Comparison of ENCODE assay signal across 18 cellular contexts in genomic region chr1:1091344-1092148, GRCh38. TPM values are rescaled to one million over a fixed set of nuclear protein-coding genes. Genes with fewer than 3 reads are reported as not detected.
DNase-seq lines count a peak whose midpoint lies in the region; ATAC-seq and TF ChIP-seq lines count a peak whose summit lies in the region.
"Had no signal": no experiment of that assay in that cellular context is flagged by ENCODE, and none has a peak within 500 bp of the region (broad histone marks: within the 10 kb centered on the region; RNA-seq: fewer than 3 reads in every experiment).

No MANE protein-coding gene starts in this region.

- H3K4me1 ChIP-seq in HCT116 (ENCODE audit: control insufficient read depth in 1 of 2, insufficient read depth in 2 of 2, low read length in 2 of 2) = no peaks in the 10 kb centered on the region; a peak in 1 of 4 replicates

- no peak overlapping the region for H3K27ac Mint-ChIP-seq in activated CD8-positive, alpha-beta T cell treated with anti-CD3 and anti-CD28 coated beads for 36 hours
- no peak overlapping the region for H3K27ac Mint-ChIP-seq in activated CD8-positive, alpha-beta T cell treated with anti-CD3 and anti-CD28 coated beads, Interleukin-2, amount 10 ng/mL, durations not matched to agents 7 days and 5 days
- H3K27ac Mint-ChIP-seq: naive thymus-derived CD8-positive, alpha-beta T cell had no signal

- no peaks in the 10 kb centered on the region for H3K36me3 ChIP-seq in HCT116 (ENCODE audit: control insufficient read depth in 1 of 2, insufficient read depth in 2 of 2, low read length in 2 of 2)

- POLR2A ChIA-PET in activated CD8-positive, alpha-beta T cell treated with anti-CD3 and anti-CD28 coated beads for 36 hours (lab: Charles Lee) = interaction anchor here (1.4 to 1.5 kb wide), 3 partner anchors 9 to 12 kb away, joined by 3 to 6 read pairs (median 4); no protein-coding TSS in a partner anchor
- POLR2A ChIA-PET in activated CD8-positive, alpha-beta T cell treated with anti-CD3 and anti-CD28 coated beads, Interleukin-2, amount 10 ng/mL, durations not matched to agents 7 days and 5 days (lab: Charles Lee) = no interaction called here
- POLR2A ChIA-PET in HCT116 (lab: Charles Lee) = no interaction called here

- H3K9me2 ChIP-seq in HCT116 (ENCODE audit: insufficient read depth) = no peaks in the 10 kb centered on the region

- peaks cover 7% of the 10 kb centered on the region for H3K36me3 Mint-ChIP-seq in activated CD8-positive, alpha-beta T cell treated with anti-CD3 and anti-CD28 coated beads for 36 hours (ENCODE audit: low read depth)
- H3K36me3 Mint-ChIP-seq in activated CD8-positive, alpha-beta T cell treated with anti-CD3 and anti-CD28 coated beads, Interleukin-2, amount 10 ng/mL, durations not matched to agents 7 days and 5 days (ENCODE audit: low read depth) = peaks cover 12% of the 10 kb centered on the region

- RAD21 ChIA-PET in HCT116 (lab: Charles Lee; ENCODE audit: low non-redundant PET in 1 of 2, low total read pairs in 2 of 2, uncharacterized antibody in 2 of 2, unreplicated experiment in 2 of 2) = no interaction called here

- H3K9ac ChIP-seq in HCT116 (ENCODE audit: low read length) = no peak overlapping the region

- peaks cover 2% of the 10 kb centered on the region for H3K9me3 Mint-ChIP-seq in activated CD8-positive, alpha-beta T cell treated with anti-CD3 and anti-CD28 coated beads for 36 hours
- peaks cover 4% of the 10 kb centered on the region for H3K9me3 Mint-ChIP-seq in activated CD8-positive, alpha-beta T cell treated with anti-CD3 and anti-CD28 coated beads, Interleukin-2, amount 10 ng/mL, durations not matched to agents 7 days and 5 days (ENCODE audit: insufficient read depth)

- CTCF ChIA-PET in activated CD8-positive, alpha-beta T cell treated with anti-CD3 and anti-CD28 coated beads for 36 hours (lab: Charles Lee) = no interaction called here
- CTCF ChIA-PET in activated CD8-positive, alpha-beta T cell treated with anti-CD3 and anti-CD28 coated beads, Interleukin-2, amount 10 ng/mL, durations not matched to agents 7 days and 5 days (lab: Charles Lee) = no interaction called here
- CTCF ChIA-PET in HCT116 (lab: Charles Lee) = no interaction called here

- TF ChIP-seq POLR2A in HCT116 (IDR thresholded peaks at IDR 0.05; ENCODE audit: borderline replicate concordance, extremely low read depth, insufficient read depth, insufficient read length) = no peak

- intact Hi-C loops in activated CD8-positive, alpha-beta T cell treated with anti-CD3 and anti-CD28 coated beads for 36 hours (cut with micrococcal nuclease) = no loop called here
- intact Hi-C loops in HCT116 (cut with micrococcal nuclease) = no loop called here
- intact Hi-C loops in sciatic nerve (cut with DNase I) = no loop called here

- ATAC-seq in activated CD8-positive, alpha-beta T cell treated with anti-CD3 and anti-CD28 coated beads for 36 hours = peak; percentile 65
- ATAC-seq in activated CD8-positive, alpha-beta T cell treated with anti-CD3 and anti-CD28 coated beads, Interleukin-2, amount 10 ng/mL, durations not matched to agents 7 days and 5 days = no peak
- ATAC-seq in HCT116 (peak; percentile 64), sciatic nerve (no peak), HG03565 (IDR thresholded peaks at IDR 0.05; ENCODE audit: unreplicated experiment) (no peak)
- ATAC-seq: naive thymus-derived CD8-positive, alpha-beta T cell had no signal

- H3K4me3 Mint-ChIP-seq in activated CD8-positive, alpha-beta T cell treated with anti-CD3 and anti-CD28 coated beads for 36 hours = no peak overlapping the region
- H3K4me3 Mint-ChIP-seq in activated CD8-positive, alpha-beta T cell treated with anti-CD3 and anti-CD28 coated beads, Interleukin-2, amount 10 ng/mL, durations not matched to agents 7 days and 5 days = no peak overlapping the region
- H3K4me3 Mint-ChIP-seq: naive thymus-derived CD8-positive, alpha-beta T cell had no signal

- TF ChIP-seq CTCF in activated CD8-positive, alpha-beta T cell treated with anti-CD3 and anti-CD28 coated beads for 36 hours (IDR thresholded peaks at IDR 0.05) = no peak
- TF ChIP-seq CTCF in HCT116 (IDR thresholded peaks at IDR 0.05 in 2 of 3, conservative IDR thresholded peaks at IDR 0.05 in 1 of 3; ENCODE audit: borderline replicate concordance in 1 of 3, insufficient read depth in 1 of 3, low read depth in 2 of 3, low read length in 2 of 3) = no peak

- H3K4me2 ChIP-seq in HCT116 (ENCODE audit: low read length) = no peak overlapping the region

- peak; percentile 50 for DNase-seq in activated CD8-positive, alpha-beta T cell treated with anti-CD3 and anti-CD28 coated beads for 36 hours
- no peak for DNase-seq in activated CD8-positive, alpha-beta T cell treated with anti-CD3 and anti-CD28 coated beads, Interleukin-2, amount 10 ng/mL, durations not matched to agents 7 days and 5 days
- no peak for DNase-seq in HCT116 (ENCODE audit: low read depth, low spot score)
- DNase-seq in ecto neural progenitor cell (ENCODE audit: low spot score) = peak; percentile 39
- peak; percentile 56 for DNase-seq in sciatic nerve (ENCODE audit: low spot score)
- DNase-seq in NCI-H2196 treated with DMSO at 0.1 percent for 48 hours (lab: John Stamatoyannopoulos, UW; ENCODE audit: unreplicated experiment) = no peak
- DNase-seq in midbrain (lab: John Stamatoyannopoulos, UW) = no peak
- DNase-seq: Calu3; central memory CD4-positive, alpha-beta T cell; NCI-H1436; NCI-H446 treated with DMSO at 0.1 percent for 48 hours; stimulated activated naive CD4-positive, alpha-beta T cell; T-helper 2 cell had no signal

- BruUV-seq in HCT116 (replicated peaks; lab: Mats Ljungman, UMichigan) = no TSS peak

- no peak overlapping the region for H3K27ac ChIP-seq in HCT116 (ENCODE audit: low read depth, low read length)

- no peaks in the 10 kb centered on the region for H3K27me3 Mint-ChIP-seq in activated CD8-positive, alpha-beta T cell treated with anti-CD3 and anti-CD28 coated beads for 36 hours
- H3K27me3 Mint-ChIP-seq in activated CD8-positive, alpha-beta T cell treated with anti-CD3 and anti-CD28 coated beads, Interleukin-2, amount 10 ng/mL, durations not matched to agents 7 days and 5 days (ENCODE audit: low read depth) = no peaks in the 10 kb centered on the region
- H3K27me3 Mint-ChIP-seq: naive thymus-derived CD8-positive, alpha-beta T cell had no signal

- no peaks in the 10 kb centered on the region for H4K20me1 ChIP-seq in HCT116 (ENCODE audit: insufficient read depth)

- H3K4me3 ChIP-seq in HCT116 (replicated peaks in 1 of 2; ENCODE audit: low read depth in 1 of 2, low read length in 2 of 2) = no peak overlapping the region

- H2AFZ ChIP-seq in HCT116 (ENCODE audit: low read depth, low read length, poor library complexity, severe bottlenecking) = no peak overlapping the region

- H3K9me3 ChIP-seq in HCT116 (ENCODE audit: control insufficient read depth in 1 of 2, insufficient read depth in 1 of 2, low read depth in 1 of 2, low read length in 2 of 2) = no peaks in the 10 kb centered on the region

- no peaks in the 10 kb centered on the region for H3K27me3 ChIP-seq in HCT116 (ENCODE audit: insufficient read depth, low read length)

- H3K79me2 ChIP-seq in HCT116 (ENCODE audit: insufficient read depth, low read length) = no peaks in the 10 kb centered on the region

- peaks cover 6% of the 10 kb centered on the region for H3K4me1 Mint-ChIP-seq in activated CD8-positive, alpha-beta T cell treated with anti-CD3 and anti-CD28 coated beads for 36 hours (ENCODE audit: low read depth)
- H3K4me1 Mint-ChIP-seq in activated CD8-positive, alpha-beta T cell treated with anti-CD3 and anti-CD28 coated beads, Interleukin-2, amount 10 ng/mL, durations not matched to agents 7 days and 5 days (ENCODE audit: low read depth) = peaks cover 3% of the 10 kb centered on the region

- TF ChIP-seq RAD21 in HCT116 (IDR thresholded peaks at IDR 0.05; ENCODE audit: low read depth) = no peak

TF ChIP-seq in HCT116, 20 proteins besides CTCF, POLR2A, EP300 and RAD21 (continues in another document):
- TF ChIP-seq ZFX (IDR thresholded peaks at IDR 0.05) (no peak), YY1 (IDR thresholded peaks at IDR 0.05; ENCODE audit: extremely low read depth, insufficient replicate concordance, low read depth, low read length) (no peak), TCF7L2 (IDR thresholded peaks at IDR 0.05; ENCODE audit: borderline replicate concordance, extremely low read depth, insufficient read depth, insufficient read length) (no peak), EGR1 (IDR thresholded peaks at IDR 0.05; ENCODE audit: low read depth) (no peak), CEBPB (IDR thresholded peaks at IDR 0.05; ENCODE audit: low read depth) (no peak), FOSL1 (IDR thresholded peaks at IDR 0.05; ENCODE audit: low read depth) (no peak), EZH2phosphoT487 (IDR thresholded peaks at IDR 0.05; ENCODE audit: borderline replicate concordance) (no peak), SRF (IDR thresholded peaks at IDR 0.05; ENCODE audit: low read depth) (no peak), SP1 (IDR thresholded peaks at IDR 0.05; ENCODE audit: low read depth) (no peak), MAX (IDR thresholded peaks at IDR 0.05) (no peak), ZNF274 (IDR thresholded peaks at IDR 0.05; ENCODE audit: low read depth, low read length) (no peak), CBX3 (IDR thresholded peaks at IDR 0.05; ENCODE audit: low read depth) (no peak), JUND (IDR thresholded peaks at IDR 0.05) (no peak), ELF1 (IDR thresholded peaks at IDR 0.05; ENCODE audit: borderline replicate concordance, low read depth) (no peak)

RNA-seq across cellular contexts. Expression of gene RNF223, which starts 17.4 kb away (rescaled TPM):
- not detected for total RNA-seq in activated CD8-positive, alpha-beta T cell treated with anti-CD3 and anti-CD28 coated beads for 36 hours
- not detected for total RNA-seq in activated CD8-positive, alpha-beta T cell treated with anti-CD3 and anti-CD28 coated beads, Interleukin-2, amount 10 ng/mL, durations not matched to agents 7 days and 5 days
- total RNA-seq in HCT116 (2021; ENCODE audit: unreplicated experiment) (6.3 TPM), sciatic nerve (not detected)
- 8.6 and 8.7 TPM in 2 replicates for polyA plus RNA-seq in HCT116 (2012)
- total RNA-seq: A673; glomerular endothelial cell; H4; naive thymus-derived CD8-positive, alpha-beta T cell had no signal
- polyA plus RNA-seq: naive thymus-derived CD8-positive, alpha-beta T cell had no signal

RNA-seq across cellular contexts. Expression of gene C1orf159, which starts 24.3 kb away (rescaled TPM):
- 10 to 100 TPM; 17.5 to 20.3 TPM for total RNA-seq in activated CD8-positive, alpha-beta T cell treated with anti-CD3 and anti-CD28 coated beads for 36 hours
- 10 to 100 TPM; 24.5 to 26.8 TPM for total RNA-seq in activated CD8-positive, alpha-beta T cell treated with anti-CD3 and anti-CD28 coated beads, Interleukin-2, amount 10 ng/mL, durations not matched to agents 7 days and 5 days
- 22.7 TPM for total RNA-seq in HCT116 (2021; ENCODE audit: unreplicated experiment)
- 11.0 and 13.4 TPM in 2 replicates for polyA plus RNA-seq in HCT116 (2012)
- total RNA-seq in sciatic nerve = 12.0 TPM

Comparison
In these comparisons a context has a peak if more than half of its experiments do, and no peak if none do; other contexts are left out.
1. ATAC-seq: peak in activated CD8-positive, alpha-beta T cell treated with anti-CD3 and anti-CD28 coated beads for 36 hours (single experiment) and HCT116 (single experiment); none in activated CD8-positive, alpha-beta T cell treated with anti-CD3 and anti-CD28 coated beads, Interleukin-2, amount 10 ng/mL, durations not matched to agents 7 days and 5 days (single experiment), sciatic nerve (single experiment) and HG03565 (single experiment).
2. DNase-seq: peak in activated CD8-positive, alpha-beta T cell treated with anti-CD3 and anti-CD28 coated beads for 36 hours (single experiment), ecto neural progenitor cell (single experiment) and sciatic nerve (single experiment); none in activated CD8-positive, alpha-beta T cell treated with anti-CD3 and anti-CD28 coated beads, Interleukin-2, amount 10 ng/mL, durations not matched to agents 7 days and 5 days (single experiment), HCT116 (single experiment), NCI-H2196 treated with DMSO at 0.1 percent for 48 hours (single experiment) and midbrain (single experiment).